ENCODE assay signal across 10 cellular contexts in genomic region chr1:177873238-177873637, GRCh38.
DNase-seq lines count a peak whose midpoint lies in the region; ATAC-seq, FAIRE-seq and TF ChIP-seq lines count a peak whose summit lies in the region.
"Had no signal": no experiment of that assay in that cellular context is flagged by ENCODE, and none has a peak within 500 bp of the region (broad histone marks: within the 10 kb centered on the region; RNA-seq: fewer than 3 reads in every experiment).

No MANE protein-coding gene starts in this region.

- no peak for TF ChIP-seq CTCF in AG04450 (IDR thresholded peaks at IDR 0.05; ENCODE audit: low read depth, low read length)
- TF ChIP-seq CTCF in astrocyte (IDR thresholded peaks at IDR 0.05; ENCODE audit: insufficient read depth, low read depth, low read length), result no peak

- H3K27me3 Mint-ChIP-seq in astrocyte (ENCODE audit: low read depth, unreplicated experiment), result no peaks in the 10 kb centered on the region

- H3K4me1 Mint-ChIP-seq in astrocyte (ENCODE audit: low read depth, unreplicated experiment), result peaks cover 10% of the 10 kb centered on the region

- H3K36me3 Mint-ChIP-seq in astrocyte (ENCODE audit: low read depth, unreplicated experiment), result no peaks in the 10 kb centered on the region

- peak overlapping the region; percentile 78 for H3K27ac Mint-ChIP-seq in astrocyte (ENCODE audit: unreplicated experiment)

- FAIRE-seq in astrocyte (lab: Jason Lieb, UNC), result peak; percentile 93

- POLR2A ChIA-PET in AG04450 (lab: Yijun Ruan, JAX), result interaction anchor here (1.1 to 1.4 kb wide), 2 partner anchors 25 to 53 kb away, joined by 3 read pairs; no protein-coding TSS in a partner anchor
- POLR2A ChIA-PET in HEK293T (lab: Yijun Ruan, JAX), result no interaction called here

- H3K9ac ChIP-seq in astrocyte (ENCODE audit: low read length), result peak overlapping the region; percentile 1

- DNase-seq in AG04450 (ENCODE audit: low read depth, low spot score) (peak; percentile 77), HS-5 (ENCODE audit: low read depth) (peak; percentile 63), astrocyte (ENCODE audit: low read depth) (peak; percentile 94), left colon (no peak), midbrain (lab: John Stamatoyannopoulos, UW) (no peak), NCI-H510A treated with DMSO at 0.1 percent for 48 hours (lab: John Stamatoyannopoulos, UW) (no peak), HEK293T (ENCODE audit: extremely low spot score) (no peak)
- no peak for DNase-seq in activated CD4-positive, alpha-beta T cell treated with anti-CD3 and anti-CD28 coated beads, Interleukin-2, amount 50 U/mL, for 1 hour
- DNase-seq: stimulated activated naive CD8-positive, alpha-beta T cell treated with anti-CD3 and anti-CD28 coated beads, Interleukin-15, Interleukin-2, amounts not matched to agents 100 U/mL and 50 U/mL, for 24 hours had no signal

- intact Hi-C loops in left colon (cut with DNase I, micrococcal nuclease), result no loop called here

- no peaks in the 10 kb centered on the region for H3K36me3 ChIP-seq in astrocyte (ENCODE audit: insufficient read depth, low read length)

- no peaks in the 10 kb centered on the region for H3K27me3 ChIP-seq in AG04450 (ENCODE audit: control insufficient read depth, insufficient read depth, low read length)
- no peaks in the 10 kb centered on the region for H3K27me3 ChIP-seq in astrocyte (ENCODE audit: insufficient read depth, low read length)

- peak overlapping the region; percentile 69 for H3K27ac ChIP-seq in AG04450 (ENCODE audit: low read depth, low read length)
- H3K27ac ChIP-seq in astrocyte (ENCODE audit: low read depth, low read length), result no peak overlapping the region

- H3K9me3 ChIP-seq in AG04450 (ENCODE audit: control insufficient read depth, insufficient read depth, low read length) (no peaks in the 10 kb centered on the region), astrocyte (ENCODE audit: insufficient read depth, low read depth, low read length) (no peaks in the 10 kb centered on the region)

- CTCF ChIA-PET in AG04450 (lab: Charles Lee), result no interaction called here
- CTCF ChIA-PET in HEK293T (lab: Yijun Ruan, JAX), result no interaction called here

- peaks cover 8% of the 10 kb centered on the region for H3K4me1 ChIP-seq in astrocyte (ENCODE audit: insufficient read depth, low read length)

- H3K9me3 Mint-ChIP-seq in astrocyte (ENCODE audit: unreplicated experiment), result peaks cover 4% of the 10 kb centered on the region

- H3K4me2 ChIP-seq in astrocyte (ENCODE audit: low read length), result peak overlapping the region; percentile 55

- peak overlapping the region; percentile 26 for H2AFZ ChIP-seq in astrocyte (ENCODE audit: low read depth, low read length)

- H4K20me1 ChIP-seq in astrocyte (ENCODE audit: insufficient read depth, low read length), result no peaks in the 10 kb centered on the region

- H3K4me3 Mint-ChIP-seq in astrocyte (ENCODE audit: unreplicated experiment), result no peak overlapping the region

- no peak overlapping the region for H3K4me3 ChIP-seq in AG04450 (ENCODE audit: low read depth, low read length)
- no peak overlapping the region for H3K4me3 ChIP-seq in astrocyte (ENCODE audit: insufficient read depth, low read depth, low read length)

- ATAC-seq in left colon, result peak; percentile 76
- ATAC-seq: sciatic nerve; stimulated activated naive CD8-positive, alpha-beta T cell treated with anti-CD3 and anti-CD28 coated beads, Interleukin-15, Interleukin-2, amounts not matched to agents 100 U/mL and 50 U/mL, for 24 hours had no signal

- H3K79me2 ChIP-seq in astrocyte (ENCODE audit: insufficient read depth, low read length), result no peaks in the 10 kb centered on the region

TF ChIP-seq in HEK293T, 16 proteins besides CTCF, POLR2A, EP300 and RAD21:
- TF ChIP-seq HDGF (IDR thresholded peaks at IDR 0.05; ENCODE audit: borderline replicate concordance), result no peak
- TF ChIP-seq FOXM1 (IDR thresholded peaks at IDR 0.05; ENCODE audit: borderline replicate concordance), result no peak
- no peak for TF ChIP-seq CTBP1 (IDR thresholded peaks at IDR 0.05; ENCODE audit: borderline replicate concordance)
- no peak for TF ChIP-seq FOXK2 (IDR thresholded peaks at IDR 0.05)
- no peak for TF ChIP-seq FOXA1 (IDR thresholded peaks at IDR 0.05)
- TF ChIP-seq L3MBTL2 (conservative IDR thresholded peaks at IDR 0.05), result no peak
- no peak for TF ChIP-seq ZNF384 (IDR thresholded peaks at IDR 0.05)
- TF ChIP-seq LEF1 (IDR thresholded peaks at IDR 0.05; ENCODE audit: borderline replicate concordance), result no peak
- TF ChIP-seq PKNOX1 (IDR thresholded peaks at IDR 0.05), result no peak
- no peak for TF ChIP-seq BHLHE40 (IDR thresholded peaks at IDR 0.05; ENCODE audit: borderline replicate concordance)
- TF ChIP-seq TARDBP (IDR thresholded peaks at IDR 0.05), result no peak
- no peak for TF ChIP-seq NFRKB (IDR thresholded peaks at IDR 0.05)
- TF ChIP-seq ARNT (IDR thresholded peaks at IDR 0.05), result no peak
- no peak for TF ChIP-seq SUZ12 (IDR thresholded peaks at IDR 0.05)
- TF ChIP-seq SP1 (IDR thresholded peaks at IDR 0.05), result no peak
- no peak for TF ChIP-seq ELF4 (IDR thresholded peaks at IDR 0.05)

Comparison
In these comparisons a context has a peak if more than half of its experiments do, and no peak if none do; other contexts are left out.
1. DNase-seq: peak in AG04450 (single experiment), HS-5 (single experiment) and astrocyte (single experiment); none in left colon (0 of 2), midbrain (single experiment), NCI-H510A treated with DMSO at 0.1 percent for 48 hours (single experiment), HEK293T (single experiment) and activated CD4-positive, alpha-beta T cell treated with anti-CD3 and anti-CD28 coated beads, Interleukin-2, amount 50 U/mL, for 1 hour (single experiment).